Comparison of ENCODE assay signal across 1 cellular context in the genomic region with DNA sequence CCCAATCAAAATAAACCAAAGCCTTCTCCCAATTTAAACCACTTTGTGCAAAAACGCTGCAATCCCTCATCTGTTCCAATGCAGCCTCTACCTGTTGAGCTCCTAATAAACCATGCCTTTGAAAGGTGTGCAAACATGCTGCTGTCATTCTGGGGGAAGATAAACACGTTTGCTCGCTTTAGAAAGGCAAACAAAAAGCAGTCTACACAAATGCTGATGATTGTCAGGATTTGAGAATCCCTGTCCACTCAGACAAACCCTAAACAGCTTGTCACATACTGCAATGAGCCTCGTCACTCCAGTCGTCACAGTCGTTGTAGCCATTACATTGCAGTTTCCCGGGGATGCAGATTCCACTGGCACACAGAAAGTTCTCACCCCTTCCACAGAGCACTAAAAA.
TF ChIP-seq lines count a peak whose summit lies in the region.

No MANE protein-coding gene starts in this region.

TF ChIP-seq in HepG2, 621 proteins besides CTCF, POLR2A, EP300 and RAD21 (continued from another document):
- TF ChIP-seq, protein P1, sequence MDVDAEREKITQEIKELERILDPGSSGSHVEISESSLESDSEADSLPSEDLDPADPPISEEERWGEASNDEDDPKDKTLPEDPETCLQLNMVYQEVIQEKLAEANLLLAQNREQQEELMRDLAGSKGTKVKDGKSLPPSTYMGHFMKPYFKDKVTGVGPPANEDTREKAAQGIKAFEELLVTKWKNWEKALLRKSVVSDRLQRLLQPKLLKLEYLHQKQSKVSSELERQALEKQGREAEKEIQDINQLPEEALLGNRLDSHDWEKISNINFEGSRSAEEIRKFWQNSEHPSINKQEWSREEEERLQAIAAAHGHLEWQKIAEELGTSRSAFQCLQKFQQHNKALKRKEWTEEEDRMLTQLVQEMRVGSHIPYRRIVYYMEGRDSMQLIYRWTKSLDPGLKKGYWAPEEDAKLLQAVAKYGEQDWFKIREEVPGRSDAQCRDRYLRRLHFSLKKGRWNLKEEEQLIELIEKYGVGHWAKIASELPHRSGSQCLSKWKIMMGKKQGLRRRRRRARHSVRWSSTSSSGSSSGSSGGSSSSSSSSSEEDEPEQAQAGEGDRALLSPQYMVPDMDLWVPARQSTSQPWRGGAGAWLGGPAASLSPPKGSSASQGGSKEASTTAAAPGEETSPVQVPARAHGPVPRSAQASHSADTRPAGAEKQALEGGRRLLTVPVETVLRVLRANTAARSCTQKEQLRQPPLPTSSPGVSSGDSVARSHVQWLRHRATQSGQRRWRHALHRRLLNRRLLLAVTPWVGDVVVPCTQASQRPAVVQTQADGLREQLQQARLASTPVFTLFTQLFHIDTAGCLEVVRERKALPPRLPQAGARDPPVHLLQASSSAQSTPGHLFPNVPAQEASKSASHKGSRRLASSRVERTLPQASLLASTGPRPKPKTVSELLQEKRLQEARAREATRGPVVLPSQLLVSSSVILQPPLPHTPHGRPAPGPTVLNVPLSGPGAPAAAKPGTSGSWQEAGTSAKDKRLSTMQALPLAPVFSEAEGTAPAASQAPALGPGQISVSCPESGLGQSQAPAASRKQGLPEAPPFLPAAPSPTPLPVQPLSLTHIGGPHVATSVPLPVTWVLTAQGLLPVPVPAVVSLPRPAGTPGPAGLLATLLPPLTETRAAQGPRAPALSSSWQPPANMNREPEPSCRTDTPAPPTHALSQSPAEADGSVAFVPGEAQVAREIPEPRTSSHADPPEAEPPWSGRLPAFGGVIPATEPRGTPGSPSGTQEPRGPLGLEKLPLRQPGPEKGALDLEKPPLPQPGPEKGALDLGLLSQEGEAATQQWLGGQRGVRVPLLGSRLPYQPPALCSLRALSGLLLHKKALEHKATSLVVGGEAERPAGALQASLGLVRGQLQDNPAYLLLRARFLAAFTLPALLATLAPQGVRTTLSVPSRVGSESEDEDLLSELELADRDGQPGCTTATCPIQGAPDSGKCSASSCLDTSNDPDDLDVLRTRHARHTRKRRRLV (CRISPR knock-in tag; IDR thresholded peaks at IDR 0.05): no peak
